Comparison of ENCODE assay signal across 9 cellular contexts in the genomic region with DNA sequence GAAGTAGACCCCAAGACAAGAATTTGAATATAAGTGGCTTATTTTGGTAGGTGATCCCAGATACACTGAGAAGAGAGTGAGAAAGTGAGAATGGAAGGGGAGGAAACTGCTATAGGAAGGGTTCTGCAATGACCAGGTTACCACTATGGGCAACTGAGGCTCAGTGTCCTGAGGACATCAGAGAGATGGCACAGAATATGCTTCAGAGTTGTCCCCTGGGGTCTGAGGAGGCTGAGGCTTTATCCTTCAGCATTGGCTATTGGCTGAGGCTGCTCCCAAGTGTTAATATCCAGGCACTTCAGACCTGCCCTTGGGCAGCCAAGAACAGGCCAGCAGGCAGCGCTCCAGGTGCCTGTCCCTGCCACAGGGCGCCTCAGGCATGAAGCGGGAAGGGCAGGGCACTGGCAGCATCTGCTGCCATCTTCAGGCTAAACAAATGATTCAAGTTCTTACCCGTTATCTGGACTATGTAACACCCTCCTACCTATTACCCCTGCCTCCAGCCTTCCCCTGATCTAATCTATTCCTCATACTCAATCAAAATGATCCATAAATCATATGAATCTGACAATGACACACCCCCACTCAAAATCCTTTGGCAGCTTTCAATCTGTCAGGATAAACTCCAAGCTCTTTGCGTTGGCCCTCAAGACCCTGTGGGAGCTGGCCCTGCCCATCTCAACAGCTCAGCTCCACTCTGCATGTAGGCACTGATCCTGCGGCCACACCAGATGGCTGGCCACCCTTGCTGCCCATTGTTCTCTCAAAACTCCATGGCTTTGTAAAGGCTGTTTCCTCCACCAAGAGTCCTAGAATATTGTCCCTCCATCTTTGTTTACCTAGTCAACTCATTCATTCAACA. TPM values are rescaled to one million over a fixed set of nuclear protein-coding genes. Genes with fewer than 3 reads are reported as not detected.
DNase-seq lines count a peak whose midpoint lies in the region; ATAC-seq and TF ChIP-seq lines count a peak whose summit lies in the region.
"Had no signal": no experiment of that assay in that cellular context is flagged by ENCODE, and none has a peak within 500 bp of the region (broad histone marks: within the 10 kb centered on the region; RNA-seq: fewer than 3 reads in every experiment).

No MANE protein-coding gene starts in this region.

- CTCF ChIA-PET in WTC11 (lab: Charles Lee): interaction anchor here (0.8 to 1.7 kb wide), 3 partner anchors 18 to 785 kb away, joined by 3 to 4 read pairs (median 4); no protein-coding TSS in a partner anchor

- H3K27me3 Mint-ChIP-seq in WTC11 (ENCODE audit: low read depth): 0 out of 2 replicates have a peak, but pooled peaks cover 2% of the 10 kb centered on the region
- peaks cover 18 to 47% of the 10 kb centered on the region in 2 donors for H3K27me3 Mint-ChIP-seq in natural killer cell (ENCODE audit: low read depth in 2 of 2)

- no peak overlapping the region for H3K4me3 Mint-ChIP-seq in WTC11
- H3K4me3 Mint-ChIP-seq in natural killer cell: no peak overlapping the region
- H3K4me3 Mint-ChIP-seq: activated CD4-positive, alpha-beta memory T cell treated with anti-CD3 and anti-CD28 coated beads for 36 hours had no signal

- H3K36me3 Mint-ChIP-seq in WTC11 (peaks cover 3% of the 10 kb centered on the region; the same call in 1 of the 2 replicates), natural killer cell (peaks cover 9% of the 10 kb centered on the region)
- H3K36me3 Mint-ChIP-seq: activated CD4-positive, alpha-beta memory T cell treated with anti-CD3 and anti-CD28 coated beads for 36 hours had no signal

- ATAC-seq in WTC11 (peak; percentile 65), GM18867 (IDR thresholded peaks at IDR 0.05; ENCODE audit: unreplicated experiment) (no peak), natural killer cell (no peak)

- POLR2A ChIA-PET in WTC11 (lab: Charles Lee): no interaction called here

- no peaks in the 10 kb centered on the region for H3K4me1 Mint-ChIP-seq in WTC11
- H3K4me1 Mint-ChIP-seq in natural killer cell: no peaks in the 10 kb centered on the region

- intact Hi-C loops in natural killer cell (cut with micrococcal nuclease): no loop called here

- H3K9me3 Mint-ChIP-seq in WTC11 (peaks cover 20% of the 10 kb centered on the region), natural killer cell (peaks cover 2 to 3% of the 10 kb centered on the region in 2 donors)

- TF ChIP-seq CTCF in WTC11 (IDR thresholded peaks at IDR 0.05) (no peak), natural killer cell (IDR thresholded peaks at IDR 0.05) (no peak)

- H3K27ac Mint-ChIP-seq in WTC11 (no peak overlapping the region), natural killer cell (no peak overlapping the region)
- H3K27ac Mint-ChIP-seq: activated CD4-positive, alpha-beta memory T cell treated with anti-CD3 and anti-CD28 coated beads for 36 hours had no signal

- DNase-seq in DMS 273 (lab: John Stamatoyannopoulos, UW; ENCODE audit: unreplicated experiment) (peak; percentile 69), LoVo (ENCODE audit: low spot score) (peak; percentile 42), WTC11 (ENCODE audit: low spot score) (no peak), lung microvascular endothelial cell (ENCODE audit: low read depth in 2 of 2) (peak; percentile 28 to 33), SKM-1 treated with dmso at 0.1 percent for 144 hours (lab: John Stamatoyannopoulos, UW; ENCODE audit: unreplicated experiment) (no peak), natural killer cell (no peak)
- no peak for DNase-seq in activated CD4-positive, alpha-beta T cell treated with anti-CD3 and anti-CD28 coated beads, Interleukin-2, amount 50 U/mL, for 4 hours
- DNase-seq: activated CD4-positive, alpha-beta memory T cell treated with anti-CD3 and anti-CD28 coated beads for 36 hours had no signal

TF ChIP-seq in WTC11, 78 proteins besides CTCF, POLR2A, EP300 and RAD21:
- TF ChIP-seq OVOL2 (CRISPR knock-in tag; IDR thresholded peaks at IDR 0.05; ENCODE audit: borderline replicate concordance) (no peak), IRF1 (CRISPR knock-in tag; IDR thresholded peaks at IDR 0.05) (no peak), SP1 (CRISPR knock-in tag; conservative IDR thresholded peaks at IDR 0.05) (no peak)
- TF ChIP-seq, protein P1, sequence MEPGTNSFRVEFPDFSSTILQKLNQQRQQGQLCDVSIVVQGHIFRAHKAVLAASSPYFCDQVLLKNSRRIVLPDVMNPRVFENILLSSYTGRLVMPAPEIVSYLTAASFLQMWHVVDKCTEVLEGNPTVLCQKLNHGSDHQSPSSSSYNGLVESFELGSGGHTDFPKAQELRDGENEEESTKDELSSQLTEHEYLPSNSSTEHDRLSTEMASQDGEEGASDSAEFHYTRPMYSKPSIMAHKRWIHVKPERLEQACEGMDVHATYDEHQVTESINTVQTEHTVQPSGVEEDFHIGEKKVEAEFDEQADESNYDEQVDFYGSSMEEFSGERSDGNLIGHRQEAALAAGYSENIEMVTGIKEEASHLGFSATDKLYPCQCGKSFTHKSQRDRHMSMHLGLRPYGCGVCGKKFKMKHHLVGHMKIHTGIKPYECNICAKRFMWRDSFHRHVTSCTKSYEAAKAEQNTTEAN (CRISPR knock-in tag; IDR thresholded peaks at IDR 0.05): no peak

RNA-seq across cellular contexts. Expression of gene CKAP4, which starts 42.4 kb away (rescaled TPM):
- total RNA-seq in WTC11 (2021): 67.2 to 69.6 TPM (median 67.8 TPM) in 3 replicates
- 35.9 and 41.0 TPM in 2 replicates for total RNA-seq in lung microvascular endothelial cell
- 10 to 100 TPM in 1 of 3 donors, 1 to 10 TPM in 2; 2.0 to 19.4 (median 2.0) TPM for total RNA-seq in natural killer cell

Comparison
In these comparisons a context has a peak if more than half of its experiments do, and no peak if none do; other contexts are left out.
1. DNase-seq: peak in DMS 273 (single experiment), LoVo (single experiment) and lung microvascular endothelial cell (2 of 2); none in WTC11 (single experiment), SKM-1 treated with dmso at 0.1 percent for 144 hours (single experiment), activated CD4-positive, alpha-beta T cell treated with anti-CD3 and anti-CD28 coated beads, Interleukin-2, amount 50 U/mL, for 4 hours (0 of 2) and natural killer cell (single experiment).